ENCODE assay signal across 2 cellular contexts in the genomic region with DNA sequence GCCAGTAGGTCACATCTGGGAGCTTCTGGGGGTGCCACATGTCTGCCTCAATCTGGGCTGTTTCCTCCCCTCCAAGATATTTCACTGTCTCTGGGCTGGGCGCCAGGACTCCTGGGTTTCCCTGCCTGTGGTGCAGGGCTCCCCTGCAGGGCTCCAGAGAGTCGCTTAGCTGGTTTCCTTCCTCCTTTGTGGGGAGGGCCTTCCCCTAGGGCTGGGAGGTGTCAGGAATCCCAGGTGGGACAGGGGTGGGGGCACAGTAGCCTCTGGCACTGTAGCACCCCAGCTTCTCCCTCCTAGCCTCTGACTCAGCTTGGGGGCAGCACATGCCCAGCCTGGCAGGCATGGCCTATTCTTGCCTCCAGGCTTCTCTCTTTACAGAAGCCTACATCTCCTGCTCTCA.
TF ChIP-seq lines count a peak whose summit lies in the region.

No MANE protein-coding gene starts in this region.

TF ChIP-seq in HEK293, 187 proteins besides CTCF, POLR2A, EP300 and RAD21 (continued from another document):
- TF ChIP-seq ZNF664 (tag by site-specific recombination; IDR thresholded peaks at IDR 0.05) = no peak
- TF ChIP-seq GLIS2 (tag by site-specific recombination; IDR thresholded peaks at IDR 0.05) = 0 out of 2 replicates have a peak, but pooled peaks have one; percentile 36
- TF ChIP-seq ZNF19 (tag by site-specific recombination; IDR thresholded peaks at IDR 0.05; ENCODE audit: low read depth) = no peak
- no peak for TF ChIP-seq ZNF747 (tag by site-specific recombination; IDR thresholded peaks at IDR 0.05)
- peak; percentile 96 for TF ChIP-seq ZIC2 (tag by site-specific recombination; IDR thresholded peaks at IDR 0.05)
- TF ChIP-seq ZNF175 (tag by site-specific recombination; IDR thresholded peaks at IDR 0.05) = no peak
- no peak for TF ChIP-seq ZNF416 (tag by site-specific recombination; IDR thresholded peaks at IDR 0.05)
- no peak for TF ChIP-seq REPIN1 (tag by site-specific recombination; IDR thresholded peaks at IDR 0.05; ENCODE audit: low read depth)
- no peak for TF ChIP-seq ZNF174 (tag by site-specific recombination; IDR thresholded peaks at IDR 0.05)
- TF ChIP-seq SP2 (tag by site-specific recombination; IDR thresholded peaks at IDR 0.05) = no peak
- TF ChIP-seq ZNF529 (tag by site-specific recombination; IDR thresholded peaks at IDR 0.05; ENCODE audit: insufficient replicate concordance) = no peak
- no peak for TF ChIP-seq ZNF560 (tag by site-specific recombination; IDR thresholded peaks at IDR 0.05; ENCODE audit: borderline replicate concordance)
- TF ChIP-seq ZNF555 (tag by site-specific recombination; conservative IDR thresholded peaks at IDR 0.05) = no peak
- no peak for TF ChIP-seq YY1 (tag by site-specific recombination; IDR thresholded peaks at IDR 0.05)
- TF ChIP-seq ZXDB (tag by site-specific recombination; IDR thresholded peaks at IDR 0.05) = 0 out of 2 replicates have a peak, but pooled peaks have one; percentile 33
- peak; percentile 99 for TF ChIP-seq GLIS1 (tag by site-specific recombination; IDR thresholded peaks at IDR 0.05)

TF ChIP-seq in SK-N-SH, 30 proteins besides CTCF, POLR2A, EP300 and RAD21 (continued from another document):
- TF ChIP-seq NFIC (IDR thresholded peaks at IDR 0.05; ENCODE audit: borderline replicate concordance) (peak; percentile 83), SMC3 (IDR thresholded peaks at IDR 0.05; ENCODE audit: low read depth, low read length) (no peak), POLR2AphosphoS5 (IDR thresholded peaks at IDR 0.05; ENCODE audit: low read depth, low read length) (no peak), MXI1 (IDR thresholded peaks at IDR 0.05; ENCODE audit: low read depth, low read length) (no peak), TCF12 (IDR thresholded peaks at IDR 0.05) (peak; percentile 32; the same call in 1 of the 2 replicates), TEAD4 (IDR thresholded peaks at IDR 0.05; ENCODE audit: borderline replicate concordance, insufficient read depth) (no peak; the same call in 1 of the 2 replicates), RCOR1 (IDR thresholded peaks at IDR 0.05; ENCODE audit: low read length) (no peak), RXRA (IDR thresholded peaks at IDR 0.05; ENCODE audit: borderline replicate concordance, low read depth) (peak; percentile 57), SIN3A (IDR thresholded peaks at IDR 0.05; ENCODE audit: borderline replicate concordance, low read depth, low read length) (no peak)
